ENCODE assay signal across 22 cellular contexts in the genomic region with DNA sequence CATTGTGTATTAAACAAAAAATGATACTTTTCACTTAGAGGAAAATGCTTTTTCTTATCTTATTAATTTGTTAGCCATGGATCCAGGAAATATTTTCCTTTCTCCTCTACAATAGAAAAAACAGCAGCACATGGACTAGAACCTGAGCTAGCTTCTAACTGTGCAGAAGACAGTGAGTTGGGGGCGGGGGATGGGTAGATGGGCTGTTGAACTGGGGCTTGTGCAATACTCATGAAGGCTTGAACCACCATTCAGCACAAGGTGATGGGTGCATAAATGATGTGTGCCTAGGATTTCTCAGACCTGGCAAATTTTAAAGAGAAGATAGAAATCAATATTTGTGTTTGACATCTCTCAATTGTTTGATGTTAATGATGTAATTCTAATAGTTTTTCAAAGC.
"Had no signal": no experiment of that assay in that cellular context is flagged by ENCODE, and none has a peak within 500 bp of the region (broad histone marks: within the 10 kb centered on the region; RNA-seq: fewer than 3 reads in every experiment).

No MANE protein-coding gene starts in this region.

- H3K27ac ChIP-seq: brain microvascular endothelial cell, esophagus muscularis mucosa, lower lobe of right lung, neural progenitor cell, stomach, VCaP had no signal

- H3K27me3 ChIP-seq: brain microvascular endothelial cell, esophagus muscularis mucosa, neural progenitor cell, stomach had no signal

- H3K9ac ChIP-seq: neural progenitor cell, SK-N-SH had no signal

- H3K36me3 Mint-ChIP-seq: activated naive CD4-positive, alpha-beta T cell treated with anti-CD3 and anti-CD28 coated beads, Interleukin-2, amount 50 U/mL, for 24 hours; neural progenitor cell; stimulated activated effector memory CD8-positive, alpha-beta T cell treated with anti-CD3 and anti-CD28 coated beads, Interleukin-12 subunit alpha, Interleukin-12 subunit beta, amount 100 ng/mL, for 72 hours had no signal

- H3K4me1 ChIP-seq: lower lobe of right lung, neural progenitor cell had no signal

- H2AFZ ChIP-seq: neural progenitor cell had no signal

- H3K4me3 Mint-ChIP-seq: activated CD8-positive, alpha-beta T cell treated with anti-CD3 and anti-CD28 coated beads, Interleukin-2, amount 10 ng/mL, durations not matched to agents 7 days and 5 days; activated naive CD4-positive, alpha-beta T cell treated with anti-CD3 and anti-CD28 coated beads, Interleukin-2, amount 50 U/mL, for 24 hours; activated T-helper 1 cell treated with anti-CD3 and anti-CD28 coated beads, Interleukin-12 subunit alpha, Interleukin-12 subunit beta, Interleukin-2, Interleukin-4 antibody, amounts not matched to agents 30 ng/mL and 10 ng/mL and 1 ng/mL, durations not matched to agents 14 hours and 24 hours and 36 hours; naive thymus-derived CD4-positive, alpha-beta T cell; neural progenitor cell; stimulated activated effector memory CD8-positive, alpha-beta T cell treated with anti-CD3 and anti-CD28 coated beads, Interleukin-12 subunit alpha, Interleukin-12 subunit beta, amount 100 ng/mL, for 72 hours had no signal

- H3K36me3 ChIP-seq: esophagus muscularis mucosa, lower lobe of right lung, neural progenitor cell, stomach had no signal

- H3K4me3 ChIP-seq: esophagus muscularis mucosa, lower lobe of right lung, neural progenitor cell, stomach had no signal

- H3K9me3 ChIP-seq: esophagus muscularis mucosa, lower lobe of right lung, SK-N-SH, stomach had no signal

- H3K27ac Mint-ChIP-seq: activated CD8-positive, alpha-beta T cell treated with anti-CD3 and anti-CD28 coated beads, Interleukin-2, amount 10 ng/mL, durations not matched to agents 7 days and 5 days; activated T-helper 1 cell treated with anti-CD3 and anti-CD28 coated beads, Interleukin-12 subunit alpha, Interleukin-12 subunit beta, Interleukin-2, Interleukin-4 antibody, amounts not matched to agents 30 ng/mL and 10 ng/mL and 1 ng/mL, durations not matched to agents 14 hours and 24 hours and 36 hours; naive thymus-derived CD4-positive, alpha-beta T cell; neural progenitor cell; stimulated activated effector memory CD8-positive, alpha-beta T cell treated with anti-CD3 and anti-CD28 coated beads, Interleukin-12 subunit alpha, Interleukin-12 subunit beta, amount 100 ng/mL, for 72 hours had no signal

- H3K27me3 Mint-ChIP-seq: activated naive CD4-positive, alpha-beta T cell treated with anti-CD3 and anti-CD28 coated beads, Interleukin-2, amount 50 U/mL, for 24 hours; naive thymus-derived CD4-positive, alpha-beta T cell had no signal

- H3K4me2 ChIP-seq: neural progenitor cell, SK-N-SH had no signal

- H3K9me3 Mint-ChIP-seq: activated naive CD4-positive, alpha-beta T cell treated with anti-CD3 and anti-CD28 coated beads, Interleukin-2, amount 50 U/mL, for 24 hours; activated T-helper 1 cell treated with anti-CD3 and anti-CD28 coated beads, Interleukin-12 subunit alpha, Interleukin-12 subunit beta, Interleukin-2, Interleukin-4 antibody, amounts not matched to agents 30 ng/mL and 10 ng/mL and 1 ng/mL, durations not matched to agents 14 hours and 24 hours and 36 hours; naive thymus-derived CD4-positive, alpha-beta T cell had no signal

- H3K4me1 Mint-ChIP-seq: activated naive CD4-positive, alpha-beta T cell treated with anti-CD3 and anti-CD28 coated beads, Interleukin-2, amount 50 U/mL, for 24 hours; naive thymus-derived CD4-positive, alpha-beta T cell; neural progenitor cell; stimulated activated effector memory CD8-positive, alpha-beta T cell treated with anti-CD3 and anti-CD28 coated beads, Interleukin-12 subunit alpha, Interleukin-12 subunit beta, amount 100 ng/mL, for 72 hours had no signal

- ATAC-seq: activated CD8-positive, alpha-beta T cell treated with anti-CD3 and anti-CD28 coated beads, Interleukin-2, amount 10 ng/mL, durations not matched to agents 7 days and 5 days; lower lobe of right lung; naive thymus-derived CD4-positive, alpha-beta T cell; stimulated activated effector memory CD8-positive, alpha-beta T cell treated with anti-CD3 and anti-CD28 coated beads, Interleukin-12 subunit alpha, Interleukin-12 subunit beta, amount 100 ng/mL, for 72 hours had no signal

- DNase-seq: activated CD4-positive, alpha-beta T cell treated with anti-CD3 and anti-CD28 coated beads for 1 hour; activated CD4-positive, alpha-beta T cell treated with anti-CD3 and anti-CD28 coated beads, Interleukin-2, amount 50 U/mL, for 1 hour; activated CD8-positive, alpha-beta T cell treated with anti-CD3 and anti-CD28 coated beads, Interleukin-2, amount 10 ng/mL, durations not matched to agents 7 days and 5 days; activated gamma-delta T cell treated with Interleukin-2 at 50 U/mL for 16 hours; aorta; brain microvascular endothelial cell; central memory CD4-positive, alpha-beta T cell; effector memory CD4-positive, alpha-beta T cell; hypothalamus; lower lobe of right lung; naive thymus-derived CD4-positive, alpha-beta T cell; SK-N-SH; stimulated activated CD4-positive, alpha-beta T cell treated with anti-CD3 and anti-CD28 coated beads, Interleukin-1b, Interleukin-23, amount 100 ng/mL, for 48 hours; stomach; T-helper 2 cell; trophoblast cell had no signal
